8 cellular contexts compared by ENCODE assay signal in genomic region chr9:131395027-131395744, GRCh38. TPM values are rescaled to one million over a fixed set of nuclear protein-coding genes. Genes with fewer than 3 reads are reported as not detected.
A peak's percentile ranks its signal among the peaks of the same experiment; 100 is the strongest.
DNase-seq lines count a peak whose midpoint lies in the region; ATAC-seq and TF ChIP-seq lines count a peak whose summit lies in the region.

No MANE protein-coding gene starts in this region.

- no peaks in the 10 kb centered on the region for H3K9me3 ChIP-seq in hepatocyte (ENCODE audit: low read depth)

- H3K4me1 Mint-ChIP-seq in activated naive CD8-positive, alpha-beta T cell treated with anti-CD3 and anti-CD28 coated beads for 36 hours = peaks cover 50% of the 10 kb centered on the region

- TF ChIP-seq CTCF in hepatocyte (IDR thresholded peaks at IDR 0.05; ENCODE audit: poor library complexity) = no peak

- H3K27me3 Mint-ChIP-seq in activated naive CD8-positive, alpha-beta T cell treated with anti-CD3 and anti-CD28 coated beads for 36 hours = no peaks in the 10 kb centered on the region

- no peak overlapping the region for H2AFZ ChIP-seq in ACC112 (ENCODE audit: low read length, unreplicated experiment)
- no peak overlapping the region for H2AFZ ChIP-seq in hepatocyte

- peaks cover 57% of the 10 kb centered on the region for H3K79me2 ChIP-seq in ACC112 (ENCODE audit: control insufficient read depth, insufficient read depth, low read length, unreplicated experiment)
- H3K79me2 ChIP-seq in hepatocyte = peaks cover 58% of the 10 kb centered on the region

- peaks cover 28% of the 10 kb centered on the region for H3K36me3 Mint-ChIP-seq in activated naive CD8-positive, alpha-beta T cell treated with anti-CD3 and anti-CD28 coated beads for 36 hours

- 2% methylated on average over 12 of the region's 12 CpGs for WGBS in hepatocyte (ENCODE audit: low lambda C conversion rate, missing lambda C conversion rate)

- no peaks in the 10 kb centered on the region for H3K9me2 ChIP-seq in hepatocyte (replicated peaks; ENCODE audit: insufficient read depth)

- no peaks in the 10 kb centered on the region for H3K9me3 Mint-ChIP-seq in activated naive CD8-positive, alpha-beta T cell treated with anti-CD3 and anti-CD28 coated beads for 36 hours

- H3K4me3 ChIP-seq in ACC112 (ENCODE audit: low read depth, low read length) (peak overlapping the region; percentile 90), hepatocyte (peak overlapping the region; percentile 65)

- peak overlapping the region; percentile 95 for H3K27ac Mint-ChIP-seq in activated naive CD8-positive, alpha-beta T cell treated with anti-CD3 and anti-CD28 coated beads for 36 hours

- no peaks in the 10 kb centered on the region for H3K27me3 ChIP-seq in ACC112 (ENCODE audit: insufficient read depth, low read length)
- H3K27me3 ChIP-seq in hepatocyte = no peaks in the 10 kb centered on the region

- peak overlapping the region; percentile 88 for H3K4me3 Mint-ChIP-seq in activated naive CD8-positive, alpha-beta T cell treated with anti-CD3 and anti-CD28 coated beads for 36 hours

- DNase-seq in activated naive CD8-positive, alpha-beta T cell treated with anti-CD3 and anti-CD28 coated beads for 36 hours = peak; percentile 80
- peak; percentile 44 for DNase-seq in hepatocyte (ENCODE audit: low spot score)
- DNase-seq in stimulated activated CD4-positive, alpha-beta T cell treated with anti-CD3 and anti-CD28 coated beads, Interleukin-12 subunit alpha, Interleukin-12 subunit beta, amount 100 ng/mL, for 24 hours (ENCODE audit: low read depth in 2 of 2) = peak; percentile 58 to 66
- DNase-seq in HuH-7 (ENCODE audit: low spot score) = no peak

- H3K36me3 ChIP-seq in ACC112 (ENCODE audit: insufficient read depth, low read length) = peaks cover 9% of the 10 kb centered on the region; the same call in 1 of the 2 replicates
- no peaks in the 10 kb centered on the region for H3K36me3 ChIP-seq in hepatocyte (replicated peaks; ENCODE audit: insufficient read depth, low read depth)

- peaks cover 36% of the 10 kb centered on the region for H3K4me1 ChIP-seq in ACC112 (ENCODE audit: control insufficient read depth, insufficient read depth, low read length, unreplicated experiment)
- H3K4me1 ChIP-seq in hepatocyte (ENCODE audit: insufficient read depth) = peaks cover 33% of the 10 kb centered on the region

- ATAC-seq in GM21717 (IDR thresholded peaks at IDR 0.05; ENCODE audit: unreplicated experiment) (peak; percentile 31), SK-N-SH treated with all-trans-retinoic acid at 6 μM for 48 hours (peak; percentile 32), GM21515 (IDR thresholded peaks at IDR 0.05; ENCODE audit: unreplicated experiment) (no peak)

- H3K27ac ChIP-seq in ACC112 (ENCODE audit: low read depth, low read length) (peak overlapping the region; percentile 65), hepatocyte (peak overlapping the region; percentile 99)

- peak overlapping the region; percentile 95 for H3K4me2 ChIP-seq in hepatocyte

- peaks cover 54% of the 10 kb centered on the region for H4K20me1 ChIP-seq in hepatocyte (ENCODE audit: insufficient read depth, poor library complexity, severe bottlenecking)

TF ChIP-seq in SK-N-SH treated with all-trans-retinoic acid at 6 μM for 48 hours, 23 proteins besides CTCF, POLR2A, EP300 and RAD21:
- TF ChIP-seq TOX (CRISPR knock-in tag; IDR thresholded peaks at IDR 0.05; ENCODE audit: borderline replicate concordance) = no peak
- no peak for TF ChIP-seq ZNF8 (CRISPR knock-in tag; IDR thresholded peaks at IDR 0.05)
- no peak for TF ChIP-seq ZC3H10 (CRISPR knock-in tag; IDR thresholded peaks at IDR 0.05)
- TF ChIP-seq SNAI2 (CRISPR knock-in tag; IDR thresholded peaks at IDR 0.05) = no peak
- TF ChIP-seq ARNTL (CRISPR knock-in tag; IDR thresholded peaks at IDR 0.05; ENCODE audit: borderline replicate concordance, low read depth) = no peak
- no peak for TF ChIP-seq TCF4 (CRISPR knock-in tag; IDR thresholded peaks at IDR 0.05; ENCODE audit: borderline replicate concordance)
- TF ChIP-seq ESRRG (CRISPR knock-in tag; IDR thresholded peaks at IDR 0.05) = no peak
- no peak for TF ChIP-seq GLIS3 (CRISPR knock-in tag; IDR thresholded peaks at IDR 0.05)
- no peak for TF ChIP-seq CREB5 (CRISPR knock-in tag; IDR thresholded peaks at IDR 0.05; ENCODE audit: low read depth)
- no peak for TF ChIP-seq CSDC2 (CRISPR knock-in tag; IDR thresholded peaks at IDR 0.05)
- TF ChIP-seq ZNF565 (CRISPR knock-in tag; conservative IDR thresholded peaks at IDR 0.05; ENCODE audit: low read depth) = no peak
- TF ChIP-seq CSRNP3 (CRISPR knock-in tag; IDR thresholded peaks at IDR 0.05) = no peak
- TF ChIP-seq, protein P1, sequence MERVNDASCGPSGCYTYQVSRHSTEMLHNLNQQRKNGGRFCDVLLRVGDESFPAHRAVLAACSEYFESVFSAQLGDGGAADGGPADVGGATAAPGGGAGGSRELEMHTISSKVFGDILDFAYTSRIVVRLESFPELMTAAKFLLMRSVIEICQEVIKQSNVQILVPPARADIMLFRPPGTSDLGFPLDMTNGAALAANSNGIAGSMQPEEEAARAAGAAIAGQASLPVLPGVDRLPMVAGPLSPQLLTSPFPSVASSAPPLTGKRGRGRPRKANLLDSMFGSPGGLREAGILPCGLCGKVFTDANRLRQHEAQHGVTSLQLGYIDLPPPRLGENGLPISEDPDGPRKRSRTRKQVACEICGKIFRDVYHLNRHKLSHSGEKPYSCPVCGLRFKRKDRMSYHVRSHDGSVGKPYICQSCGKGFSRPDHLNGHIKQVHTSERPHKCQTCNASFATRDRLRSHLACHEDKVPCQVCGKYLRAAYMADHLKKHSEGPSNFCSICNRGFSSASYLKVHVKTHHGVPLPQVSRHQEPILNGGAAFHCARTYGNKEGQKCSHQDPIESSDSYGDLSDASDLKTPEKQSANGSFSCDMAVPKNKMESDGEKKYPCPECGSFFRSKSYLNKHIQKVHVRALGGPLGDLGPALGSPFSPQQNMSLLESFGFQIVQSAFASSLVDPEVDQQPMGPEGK (CRISPR knock-in tag; IDR thresholded peaks at IDR 0.05; ENCODE audit: borderline replicate concordance) = no peak
- no peak for TF ChIP-seq ZFP30 (CRISPR knock-in tag; IDR thresholded peaks at IDR 0.05)

RNA-seq across cellular contexts. Expression of gene PRRC2B, which starts 1.3 kb away (rescaled TPM):
- total RNA-seq in activated naive CD8-positive, alpha-beta T cell treated with anti-CD3 and anti-CD28 coated beads for 36 hours = 100 to 1,000 TPM; 128 to 135 TPM
- total RNA-seq in hepatocyte = 76.8 and 118 TPM in 2 replicates
- 44.6 and 48.2 TPM in 2 replicates for polyA plus RNA-seq in hepatocyte
